In genomic region chr12:39467432-39467870, GRCh38 we compare ENCODE assay signal across 1 cellular context.
TF ChIP-seq lines count a peak whose summit lies in the region.

No MANE protein-coding gene starts in this region.

TF ChIP-seq in GM12878, 131 proteins besides CTCF, POLR2A, EP300 and RAD21 (continued from another document and continues in another):
- TF ChIP-seq ZNF217 (IDR thresholded peaks at IDR 0.05) = no peak; the same call in 1 of the 2 replicates
- peak; percentile 57; the same call in 1 of the 2 replicates for TF ChIP-seq PML (IDR thresholded peaks at IDR 0.05; ENCODE audit: low read length)
- no peak for TF ChIP-seq STAT1 (conservative IDR thresholded peaks at IDR 0.05)
- peak; percentile 38 for TF ChIP-seq MEF2B (IDR thresholded peaks at IDR 0.05; ENCODE audit: partially characterized antibody, poor library complexity, severe bottlenecking)
- peak; percentile 44; the same call in 1 of the 2 replicates for TF ChIP-seq EED (IDR thresholded peaks at IDR 0.05; ENCODE audit: low read depth)
- no peak for TF ChIP-seq ZSCAN29 (IDR thresholded peaks at IDR 0.05)
- TF ChIP-seq, protein P1, sequence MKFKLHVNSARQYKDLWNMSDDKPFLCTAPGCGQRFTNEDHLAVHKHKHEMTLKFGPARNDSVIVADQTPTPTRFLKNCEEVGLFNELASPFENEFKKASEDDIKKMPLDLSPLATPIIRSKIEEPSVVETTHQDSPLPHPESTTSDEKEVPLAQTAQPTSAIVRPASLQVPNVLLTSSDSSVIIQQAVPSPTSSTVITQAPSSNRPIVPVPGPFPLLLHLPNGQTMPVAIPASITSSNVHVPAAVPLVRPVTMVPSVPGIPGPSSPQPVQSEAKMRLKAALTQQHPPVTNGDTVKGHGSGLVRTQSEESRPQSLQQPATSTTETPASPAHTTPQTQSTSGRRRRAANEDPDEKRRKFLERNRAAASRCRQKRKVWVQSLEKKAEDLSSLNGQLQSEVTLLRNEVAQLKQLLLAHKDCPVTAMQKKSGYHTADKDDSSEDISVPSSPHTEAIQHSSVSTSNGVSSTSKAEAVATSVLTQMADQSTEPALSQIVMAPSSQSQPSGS (IDR thresholded peaks at IDR 0.05; ENCODE audit: low read length) = peak; percentile 91
- no peak for TF ChIP-seq MAX (IDR thresholded peaks at IDR 0.05; ENCODE audit: low read depth, low read length)
- no peak for TF ChIP-seq SREBF2 (IDR thresholded peaks at IDR 0.05; ENCODE audit: low read length)
- TF ChIP-seq SIX5 (IDR thresholded peaks at IDR 0.05; ENCODE audit: low read depth, low read length, severe bottlenecking) = no peak
- no peak for TF ChIP-seq ZBTB33 (IDR thresholded peaks at IDR 0.05)
- TF ChIP-seq ETV6 (conservative IDR thresholded peaks at IDR 0.05 in 1 of 2, IDR thresholded peaks at IDR 0.05 in 1 of 2; ENCODE audit: borderline replicate concordance in 1 of 2, low read depth in 1 of 2) = no peak; a peak in 1 of 4 replicates
- 0 out of 2 replicates have a peak, but pooled peaks have one; percentile 20 for TF ChIP-seq PKNOX1 (IDR thresholded peaks at IDR 0.05)
- TF ChIP-seq, protein P2, sequence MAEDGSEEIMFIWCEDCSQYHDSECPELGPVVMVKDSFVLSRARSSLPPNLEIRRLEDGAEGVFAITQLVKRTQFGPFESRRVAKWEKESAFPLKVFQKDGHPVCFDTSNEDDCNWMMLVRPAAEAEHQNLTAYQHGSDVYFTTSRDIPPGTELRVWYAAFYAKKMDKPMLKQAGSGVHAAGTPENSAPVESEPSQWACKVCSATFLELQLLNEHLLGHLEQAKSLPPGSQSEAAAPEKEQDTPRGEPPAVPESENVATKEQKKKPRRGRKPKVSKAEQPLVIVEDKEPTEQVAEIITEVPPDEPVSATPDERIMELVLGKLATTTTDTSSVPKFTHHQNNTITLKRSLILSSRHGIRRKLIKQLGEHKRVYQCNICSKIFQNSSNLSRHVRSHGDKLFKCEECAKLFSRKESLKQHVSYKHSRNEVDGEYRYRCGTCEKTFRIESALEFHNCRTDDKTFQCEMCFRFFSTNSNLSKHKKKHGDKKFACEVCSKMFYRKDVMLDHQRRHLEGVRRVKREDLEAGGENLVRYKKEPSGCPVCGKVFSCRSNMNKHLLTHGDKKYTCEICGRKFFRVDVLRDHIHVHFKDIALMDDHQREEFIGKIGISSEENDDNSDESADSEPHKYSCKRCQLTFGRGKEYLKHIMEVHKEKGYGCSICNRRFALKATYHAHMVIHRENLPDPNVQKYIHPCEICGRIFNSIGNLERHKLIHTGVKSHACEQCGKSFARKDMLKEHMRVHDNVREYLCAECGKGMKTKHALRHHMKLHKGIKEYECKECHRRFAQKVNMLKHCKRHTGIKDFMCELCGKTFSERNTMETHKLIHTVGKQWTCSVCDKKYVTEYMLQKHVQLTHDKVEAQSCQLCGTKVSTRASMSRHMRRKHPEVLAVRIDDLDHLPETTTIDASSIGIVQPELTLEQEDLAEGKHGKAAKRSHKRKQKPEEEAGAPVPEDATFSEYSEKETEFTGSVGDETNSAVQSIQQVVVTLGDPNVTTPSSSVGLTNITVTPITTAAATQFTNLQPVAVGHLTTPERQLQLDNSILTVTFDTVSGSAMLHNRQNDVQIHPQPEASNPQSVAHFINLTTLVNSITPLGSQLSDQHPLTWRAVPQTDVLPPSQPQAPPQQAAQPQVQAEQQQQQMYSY (CRISPR knock-in tag; IDR thresholded peaks at IDR 0.05) = no peak
- no peak for TF ChIP-seq ATF3 (IDR thresholded peaks at IDR 0.05; ENCODE audit: borderline replicate concordance, extremely low read depth, low read depth, low read length)
- TF ChIP-seq YBX1 (IDR thresholded peaks at IDR 0.05) = no peak
- TF ChIP-seq PBX3 (IDR thresholded peaks at IDR 0.05; ENCODE audit: insufficient replicate concordance, low read depth, low read length) = no peak
- no peak for TF ChIP-seq SMARCA5 (IDR thresholded peaks at IDR 0.05)
- TF ChIP-seq EGR1 (IDR thresholded peaks at IDR 0.05; ENCODE audit: borderline replicate concordance in 1 of 2, low read depth in 2 of 2, low read length in 2 of 2) = no peak
- no peak for TF ChIP-seq SMAD5 (IDR thresholded peaks at IDR 0.05; ENCODE audit: low read depth)
- TF ChIP-seq LARP7 (IDR thresholded peaks at IDR 0.05) = no peak
- TF ChIP-seq RBBP5 (conservative IDR thresholded peaks at IDR 0.05) = no peak
- no peak for TF ChIP-seq TBL1XR1 (IDR thresholded peaks at IDR 0.05; ENCODE audit: low read depth, low read length)
- no peak for TF ChIP-seq ZNF24 (IDR thresholded peaks at IDR 0.05)
- TF ChIP-seq MYC (IDR thresholded peaks at IDR 0.05; ENCODE audit: insufficient read depth, insufficient read length, insufficient replicate concordance, low read length, severe bottlenecking) = no peak
- TF ChIP-seq, protein P3, sequence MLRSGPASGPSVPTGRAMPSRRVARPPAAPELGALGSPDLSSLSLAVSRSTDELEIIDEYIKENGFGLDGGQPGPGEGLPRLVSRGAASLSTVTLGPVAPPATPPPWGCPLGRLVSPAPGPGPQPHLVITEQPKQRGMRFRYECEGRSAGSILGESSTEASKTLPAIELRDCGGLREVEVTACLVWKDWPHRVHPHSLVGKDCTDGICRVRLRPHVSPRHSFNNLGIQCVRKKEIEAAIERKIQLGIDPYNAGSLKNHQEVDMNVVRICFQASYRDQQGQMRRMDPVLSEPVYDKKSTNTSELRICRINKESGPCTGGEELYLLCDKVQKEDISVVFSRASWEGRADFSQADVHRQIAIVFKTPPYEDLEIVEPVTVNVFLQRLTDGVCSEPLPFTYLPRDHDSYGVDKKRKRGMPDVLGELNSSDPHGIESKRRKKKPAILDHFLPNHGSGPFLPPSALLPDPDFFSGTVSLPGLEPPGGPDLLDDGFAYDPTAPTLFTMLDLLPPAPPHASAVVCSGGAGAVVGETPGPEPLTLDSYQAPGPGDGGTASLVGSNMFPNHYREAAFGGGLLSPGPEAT (IDR thresholded peaks at IDR 0.05; ENCODE audit: low read depth) = no peak
- no peak for TF ChIP-seq SMAD1 (IDR thresholded peaks at IDR 0.05; ENCODE audit: low read depth, partially characterized antibody)
- TF ChIP-seq RAD51 (IDR thresholded peaks at IDR 0.05) = no peak
- no peak for TF ChIP-seq NFYA (IDR thresholded peaks at IDR 0.05; ENCODE audit: borderline replicate concordance, low read depth, low read length)
- no peak for TF ChIP-seq PAX8 (IDR thresholded peaks at IDR 0.05)
- TF ChIP-seq, protein P4, sequence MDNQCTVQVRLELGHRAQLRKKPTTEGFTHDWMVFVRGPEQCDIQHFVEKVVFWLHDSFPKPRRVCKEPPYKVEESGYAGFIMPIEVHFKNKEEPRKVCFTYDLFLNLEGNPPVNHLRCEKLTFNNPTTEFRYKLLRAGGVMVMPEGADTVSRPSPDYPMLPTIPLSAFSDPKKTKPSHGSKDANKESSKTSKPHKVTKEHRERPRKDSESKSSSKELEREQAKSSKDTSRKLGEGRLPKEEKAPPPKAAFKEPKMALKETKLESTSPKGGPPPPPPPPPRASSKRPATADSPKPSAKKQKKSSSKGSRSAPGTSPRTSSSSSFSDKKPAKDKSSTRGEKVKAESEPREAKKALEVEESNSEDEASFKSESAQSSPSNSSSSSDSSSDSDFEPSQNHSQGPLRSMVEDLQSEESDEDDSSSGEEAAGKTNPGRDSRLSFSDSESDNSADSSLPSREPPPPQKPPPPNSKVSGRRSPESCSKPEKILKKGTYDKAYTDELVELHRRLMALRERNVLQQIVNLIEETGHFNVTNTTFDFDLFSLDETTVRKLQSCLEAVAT (IDR thresholded peaks at IDR 0.05) = no peak
- peak; percentile 47; the same call in 1 of the 2 replicates for TF ChIP-seq CBFB (IDR thresholded peaks at IDR 0.05; ENCODE audit: low read depth)
- TF ChIP-seq, protein P5, sequence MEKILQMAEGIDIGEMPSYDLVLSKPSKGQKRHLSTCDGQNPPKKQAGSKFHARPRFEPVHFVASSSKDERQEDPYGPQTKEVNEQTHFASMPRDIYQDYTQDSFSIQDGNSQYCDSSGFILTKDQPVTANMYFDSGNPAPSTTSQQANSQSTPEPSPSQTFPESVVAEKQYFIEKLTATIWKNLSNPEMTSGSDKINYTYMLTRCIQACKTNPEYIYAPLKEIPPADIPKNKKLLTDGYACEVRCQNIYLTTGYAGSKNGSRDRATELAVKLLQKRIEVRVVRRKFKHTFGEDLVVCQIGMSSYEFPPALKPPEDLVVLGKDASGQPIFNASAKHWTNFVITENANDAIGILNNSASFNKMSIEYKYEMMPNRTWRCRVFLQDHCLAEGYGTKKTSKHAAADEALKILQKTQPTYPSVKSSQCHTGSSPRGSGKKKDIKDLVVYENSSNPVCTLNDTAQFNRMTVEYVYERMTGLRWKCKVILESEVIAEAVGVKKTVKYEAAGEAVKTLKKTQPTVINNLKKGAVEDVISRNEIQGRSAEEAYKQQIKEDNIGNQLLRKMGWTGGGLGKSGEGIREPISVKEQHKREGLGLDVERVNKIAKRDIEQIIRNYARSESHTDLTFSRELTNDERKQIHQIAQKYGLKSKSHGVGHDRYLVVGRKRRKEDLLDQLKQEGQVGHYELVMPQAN (conservative IDR thresholded peaks at IDR 0.05) = no peak
- TF ChIP-seq RFX5 (IDR thresholded peaks at IDR 0.05; ENCODE audit: low read depth, low read length) = no peak
- TF ChIP-seq FOXM1 (IDR thresholded peaks at IDR 0.05; ENCODE audit: low read depth, low read length) = peak; percentile 88; the same call in 1 of the 2 replicates
- TF ChIP-seq NRF1 (conservative IDR thresholded peaks at IDR 0.05; ENCODE audit: low read depth, low read length) = no peak
- TF ChIP-seq, protein P6, sequence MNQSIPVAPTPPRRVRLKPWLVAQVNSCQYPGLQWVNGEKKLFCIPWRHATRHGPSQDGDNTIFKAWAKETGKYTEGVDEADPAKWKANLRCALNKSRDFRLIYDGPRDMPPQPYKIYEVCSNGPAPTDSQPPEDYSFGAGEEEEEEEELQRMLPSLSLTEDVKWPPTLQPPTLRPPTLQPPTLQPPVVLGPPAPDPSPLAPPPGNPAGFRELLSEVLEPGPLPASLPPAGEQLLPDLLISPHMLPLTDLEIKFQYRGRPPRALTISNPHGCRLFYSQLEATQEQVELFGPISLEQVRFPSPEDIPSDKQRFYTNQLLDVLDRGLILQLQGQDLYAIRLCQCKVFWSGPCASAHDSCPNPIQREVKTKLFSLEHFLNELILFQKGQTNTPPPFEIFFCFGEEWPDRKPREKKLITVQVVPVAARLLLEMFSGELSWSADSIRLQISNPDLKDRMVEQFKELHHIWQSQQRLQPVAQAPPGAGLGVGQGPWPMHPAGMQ (IDR thresholded peaks at IDR 0.05; ENCODE audit: borderline replicate concordance) = no peak
- no peak for TF ChIP-seq BMI1 (IDR thresholded peaks at IDR 0.05; ENCODE audit: borderline replicate concordance)
- TF ChIP-seq YY1 (IDR thresholded peaks at IDR 0.05; ENCODE audit: low read depth, low read length) = peak; percentile 83
- no peak; the same call in 1 of the 2 replicates for TF ChIP-seq CREB1 (IDR thresholded peaks at IDR 0.05; ENCODE audit: low read depth)
- no peak for TF ChIP-seq BHLHE40 (IDR thresholded peaks at IDR 0.05; ENCODE audit: borderline replicate concordance in 1 of 2, low read depth in 2 of 2, low read length in 1 of 2)
- no peak for TF ChIP-seq TARDBP (IDR thresholded peaks at IDR 0.05; ENCODE audit: borderline replicate concordance)
- TF ChIP-seq, protein P7, sequence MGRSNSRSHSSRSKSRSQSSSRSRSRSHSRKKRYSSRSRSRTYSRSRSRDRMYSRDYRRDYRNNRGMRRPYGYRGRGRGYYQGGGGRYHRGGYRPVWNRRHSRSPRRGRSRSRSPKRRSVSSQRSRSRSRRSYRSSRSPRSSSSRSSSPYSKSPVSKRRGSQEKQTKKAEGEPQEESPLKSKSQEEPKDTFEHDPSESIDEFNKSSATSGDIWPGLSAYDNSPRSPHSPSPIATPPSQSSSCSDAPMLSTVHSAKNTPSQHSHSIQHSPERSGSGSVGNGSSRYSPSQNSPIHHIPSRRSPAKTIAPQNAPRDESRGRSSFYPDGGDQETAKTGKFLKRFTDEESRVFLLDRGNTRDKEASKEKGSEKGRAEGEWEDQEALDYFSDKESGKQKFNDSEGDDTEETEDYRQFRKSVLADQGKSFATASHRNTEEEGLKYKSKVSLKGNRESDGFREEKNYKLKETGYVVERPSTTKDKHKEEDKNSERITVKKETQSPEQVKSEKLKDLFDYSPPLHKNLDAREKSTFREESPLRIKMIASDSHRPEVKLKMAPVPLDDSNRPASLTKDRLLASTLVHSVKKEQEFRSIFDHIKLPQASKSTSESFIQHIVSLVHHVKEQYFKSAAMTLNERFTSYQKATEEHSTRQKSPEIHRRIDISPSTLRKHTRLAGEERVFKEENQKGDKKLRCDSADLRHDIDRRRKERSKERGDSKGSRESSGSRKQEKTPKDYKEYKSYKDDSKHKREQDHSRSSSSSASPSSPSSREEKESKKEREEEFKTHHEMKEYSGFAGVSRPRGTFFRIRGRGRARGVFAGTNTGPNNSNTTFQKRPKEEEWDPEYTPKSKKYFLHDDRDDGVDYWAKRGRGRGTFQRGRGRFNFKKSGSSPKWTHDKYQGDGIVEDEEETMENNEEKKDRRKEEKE (IDR thresholded peaks at IDR 0.05) = no peak
